In the genomic region with DNA sequence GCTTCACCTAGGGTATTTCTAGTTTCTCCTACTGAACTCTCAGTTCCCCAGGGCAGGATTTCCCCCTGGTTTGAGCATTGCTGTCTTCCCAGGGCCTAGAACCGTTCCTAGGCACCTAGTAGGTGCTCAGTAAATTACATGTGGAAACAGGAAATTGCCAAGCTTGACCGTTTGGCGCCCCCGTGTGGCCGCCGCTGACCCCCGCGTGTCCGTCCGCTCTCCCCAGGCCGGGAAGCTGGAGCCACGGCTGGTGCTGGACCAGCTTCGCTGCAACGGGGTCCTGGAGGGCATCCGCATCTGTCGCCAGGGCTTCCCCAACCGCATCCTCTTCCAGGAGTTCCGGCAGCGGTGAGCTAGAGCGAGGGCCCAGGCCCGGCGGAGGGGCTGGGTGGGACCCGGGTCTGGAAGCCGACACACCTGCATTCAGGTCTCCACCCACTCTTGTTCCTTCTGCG, we compare ENCODE assay signal across 9 cellular contexts. TPM values are rescaled to one million over a fixed set of nuclear protein-coding genes. Genes with fewer than 3 reads are reported as not detected.
A peak's percentile ranks its signal among the peaks of the same experiment; 100 is the strongest.
DNase-seq lines count a peak whose midpoint lies in the region; ATAC-seq, FAIRE-seq and TF ChIP-seq lines count a peak whose summit lies in the region.
"Had no signal": no experiment of that assay in that cellular context is flagged by ENCODE, and none has a peak within 500 bp of the region (broad histone marks: within the 10 kb centered on the region; RNA-seq: fewer than 3 reads in every experiment).

No MANE protein-coding gene starts in this region.

- peak; percentile 29 for TF ChIP-seq CTCF in D721Med (IDR thresholded peaks at IDR 0.05; ENCODE audit: insufficient read depth, missing control alignments)
- peak; percentile 57 for TF ChIP-seq CTCF in HFF-Myc (IDR thresholded peaks at IDR 0.05; ENCODE audit: low read depth, low read length, missing control alignments)
- peak; percentile 31 for TF ChIP-seq CTCF in astrocyte of the spinal cord (IDR thresholded peaks at IDR 0.05; ENCODE audit: low read depth, low read length)
- peak; percentile 23 to 35 (median 28) for TF ChIP-seq CTCF in pancreas (IDR thresholded peaks at IDR 0.05)
- TF ChIP-seq CTCF in gastroesophageal sphincter (IDR thresholded peaks at IDR 0.05), result peak in 1 of 4 experiments; percentile 37

- no peak overlapping the region for H3K27ac ChIP-seq in pancreas
- no peak overlapping the region for H3K27ac ChIP-seq in gastroesophageal sphincter
- H3K27ac ChIP-seq: epithelial cell of prostate had no signal

- H3K27me3 ChIP-seq in pancreas (no peaks in the 10 kb centered on the region), gastroesophageal sphincter (peaks cover 44% of the 10 kb centered on the region)

- in situ Hi-C loops in astrocyte of the spinal cord (cut with HindIII; ENCODE audit: low sequenced_read_pairs), result no loop called here

- intact Hi-C loops in pancreas (cut with DNase I), result no loop called here

- H3K4me3 ChIP-seq in HFF-Myc (replicated peaks; ENCODE audit: low read depth, low read length) (no peak overlapping the region), astrocyte of the spinal cord (ENCODE audit: low read depth, low read length) (no peak overlapping the region), pancreas (no peak overlapping the region), gastroesophageal sphincter (no peak overlapping the region)

- no peaks in the 10 kb centered on the region for H3K9me3 ChIP-seq in pancreas
- H3K9me3 ChIP-seq in gastroesophageal sphincter, result peaks cover 0 to 19% (median 0%) of the 10 kb centered on the region in 3 donors

- ATAC-seq in pancreas (peak in 1 of 4 donors; percentile 25), gastroesophageal sphincter (no peak), GM21367 (IDR thresholded peaks at IDR 0.05; ENCODE audit: unreplicated experiment) (no peak), HG02759 (IDR thresholded peaks at IDR 0.05; ENCODE audit: unreplicated experiment) (no peak)

- DNase-seq in D721Med (ENCODE audit: insufficient read length, low spot score) (no peak), HFF-Myc (ENCODE audit: extremely low read depth, low read depth) (no peak), astrocyte of the spinal cord (ENCODE audit: low read depth, low spot score) (no peak), pancreas (peak in 3 of 6 donors; percentile 20 to 65 (median 56)), mucosa of gallbladder (ENCODE audit: low spot score) (no peak)

- no peak for TF ChIP-seq POLR2A in gastroesophageal sphincter (IDR thresholded peaks at IDR 0.05)

- WGBS in pancreas, 2 donors, result 69 to 72% methylated on average over 25 of the region's 25 CpGs
- 59 to 70% methylated on average over 2 to 8 of the region's 25 CpGs for WGBS in gastroesophageal sphincter (ENCODE audit: low coverage in 1 of 2), 2 donors

- H3K36me3 ChIP-seq in pancreas, result peaks cover 0 to 24% (median 0%) of the 10 kb centered on the region in 3 donors
- H3K36me3 ChIP-seq in gastroesophageal sphincter, result peaks cover 0 to 28% of the 10 kb centered on the region in 2 donors

- no peak for FAIRE-seq in D721Med (lab: Jason Lieb, UNC)
- FAIRE-seq in pancreas (lab: Jason Lieb, UNC), result no peak

- H3K4me1 ChIP-seq in pancreas, result no peaks in the 10 kb centered on the region
- no peaks in the 10 kb centered on the region for H3K4me1 ChIP-seq in gastroesophageal sphincter

- TF ChIP-seq EP300 in gastroesophageal sphincter (IDR thresholded peaks at IDR 0.05), result no peak

RNA-seq across cellular contexts. Expression of a gene that starts 55.5 kb away (rescaled TPM):
- total RNA-seq in pancreas (10 to 100 TPM; 30.7 to 75.7 (median 34.4) TPM), gastroesophageal sphincter (1 to 10 TPM; 3.5 to 10.0 (median 6.1) TPM), mucosa of gallbladder (91.0 TPM)
- 10 to 100 TPM; 21.4 to 74.4 TPM for polyA plus RNA-seq in pancreas
